In genomic region chr15:81312790-81313543, GRCh38 we compare ENCODE assay signal across 8 cellular contexts. TPM values are rescaled to one million over a fixed set of nuclear protein-coding genes. Genes with fewer than 3 reads are reported as not detected.
DNase-seq lines count a peak whose midpoint lies in the region; ATAC-seq and TF ChIP-seq lines count a peak whose summit lies in the region.

No MANE protein-coding gene starts in this region.

- H3K4me3 ChIP-seq in body of pancreas (no peak overlapping the region), lower leg skin (ENCODE audit: low read depth, poor library complexity, severe bottlenecking) (no peak overlapping the region), urinary bladder (ENCODE audit: low read depth, low read length) (no peak overlapping the region)

- peaks cover 42% of the 10 kb centered on the region for H3K4me1 Mint-ChIP-seq in activated CD4-positive, alpha-beta T cell treated with anti-CD3 and anti-CD28 coated beads, Interleukin-2, amount 10 ng/mL, durations not matched to agents 24 days and 14 days

- no peak overlapping the region for H3K4me3 Mint-ChIP-seq in activated CD4-positive, alpha-beta T cell treated with anti-CD3 and anti-CD28 coated beads, Interleukin-2, amount 10 ng/mL, durations not matched to agents 24 days and 14 days

- H3K36me3 ChIP-seq in body of pancreas (replicated peaks in 1 of 2; ENCODE audit: insufficient read depth in 1 of 2, low read depth in 2 of 2), result peaks cover 0 to 3% of the 10 kb centered on the region in 2 donors
- no peaks in the 10 kb centered on the region for H3K36me3 ChIP-seq in urinary bladder (ENCODE audit: insufficient read depth)

- H3K9me3 Mint-ChIP-seq in activated CD4-positive, alpha-beta T cell treated with anti-CD3 and anti-CD28 coated beads, Interleukin-2, amount 10 ng/mL, durations not matched to agents 24 days and 14 days, result no peaks in the 10 kb centered on the region

- intact Hi-C loops in activated CD4-positive, alpha-beta T cell treated with anti-CD3 and anti-CD28 coated beads, Interleukin-2, amount 10 ng/mL, durations not matched to agents 24 days and 14 days (cut with micrococcal nuclease), result no loop called here
- intact Hi-C loops in body of pancreas (cut with DNase I) (no loop called here), lower leg skin (cut with DNase I; ENCODE audit: low total_unique reads) (no loop called here)

- H3K4me1 ChIP-seq in body of pancreas (no peaks in the 10 kb centered on the region), urinary bladder (ENCODE audit: insufficient read depth) (no peaks in the 10 kb centered on the region)

- H3K27ac Mint-ChIP-seq in activated CD4-positive, alpha-beta T cell treated with anti-CD3 and anti-CD28 coated beads, Interleukin-2, amount 10 ng/mL, durations not matched to agents 24 days and 14 days, result peak overlapping the region; percentile 51

- 79 to 82% methylated on average over 14 to 22 of the region's 22 CpGs for WGBS in body of pancreas, 2 donors
- WGBS in lower leg skin, 2 donors, result 36% methylated on average over 22 of the region's 22 CpGs
- 52% methylated on average over 22 of the region's 22 CpGs for WGBS in urinary bladder

- peaks cover 74% of the 10 kb centered on the region for H3K36me3 Mint-ChIP-seq in activated CD4-positive, alpha-beta T cell treated with anti-CD3 and anti-CD28 coated beads, Interleukin-2, amount 10 ng/mL, durations not matched to agents 24 days and 14 days (ENCODE audit: low read depth)

- H3K27ac ChIP-seq in body of pancreas (peak overlapping the region in 2 of 4 donors; percentile 50 to 68), urinary bladder (ENCODE audit: low read depth) (peak overlapping the region; percentile 63)

- no peaks in the 10 kb centered on the region for H3K27me3 Mint-ChIP-seq in activated CD4-positive, alpha-beta T cell treated with anti-CD3 and anti-CD28 coated beads, Interleukin-2, amount 10 ng/mL, durations not matched to agents 24 days and 14 days

- no peaks in the 10 kb centered on the region for H3K9me3 ChIP-seq in body of pancreas

- no peak for TF ChIP-seq POLR2A in body of pancreas (IDR thresholded peaks at IDR 0.05)
- no peak for TF ChIP-seq POLR2A in lower leg skin (IDR thresholded peaks at IDR 0.05)

- no peak for DNase-seq in activated CD4-positive, alpha-beta T cell treated with anti-CD3 and anti-CD28 coated beads, Interleukin-2, amount 10 ng/mL, durations not matched to agents 24 days and 14 days
- DNase-seq in activated CD4-positive, alpha-beta T cell treated with anti-CD3 and anti-CD28 coated beads for 4 hours, result no peak
- peak; percentile 34 to 78 (median 55) for DNase-seq in body of pancreas
- peak; percentile 94 to 95 for DNase-seq in lower leg skin (ENCODE audit: low spot score in 2 of 2)
- DNase-seq in activated T-cell treated with anti-CD3 and anti-CD28 coated beads, Interleukin-2, amount 50 U/mL, for 48 hours, result no peak
- no peak for DNase-seq in NCI-H774 (lab: John Stamatoyannopoulos, UW)
- no peak for DNase-seq in activated CD8-positive, alpha-beta memory T cell treated with anti-CD3 and anti-CD28 coated beads, Interleukin-2, amount 50 U/mL, for 4 hours

- TF ChIP-seq CTCF in body of pancreas (IDR thresholded peaks at IDR 0.05) (no peak), lower leg skin (IDR thresholded peaks at IDR 0.05) (no peak)

- H3K27me3 ChIP-seq in body of pancreas, result no peaks in the 10 kb centered on the region

- ATAC-seq in body of pancreas, result peak; percentile 54

RNA-seq across cellular contexts. Expression of gene STARD5, which starts 11.0 kb away (rescaled TPM):
- 4.6 and 5.8 TPM in 2 replicates for total RNA-seq in activated CD4-positive, alpha-beta T cell treated with anti-CD3 and anti-CD28 coated beads, Interleukin-2, amount 10 ng/mL, durations not matched to agents 24 days and 14 days
- 1 to 10 TPM; 1.3 to 9.6 TPM for total RNA-seq in body of pancreas
- total RNA-seq in lower leg skin, result 100 to 1,000 TPM in 1 of 4 donors, 10 to 100 TPM in 3; 57.0 to 108 (median 92.7) TPM
- total RNA-seq in urinary bladder, result 25.5 TPM
- polyA plus RNA-seq in urinary bladder, result 15.9 TPM

Comparison
In these comparisons a context has a peak if more than half of its experiments do, and no peak if none do; other contexts are left out.
1. DNase-seq: peak in body of pancreas (4 of 4) and lower leg skin (2 of 2); none in activated CD4-positive, alpha-beta T cell treated with anti-CD3 and anti-CD28 coated beads, Interleukin-2, amount 10 ng/mL, durations not matched to agents 24 days and 14 days (single experiment), activated CD4-positive, alpha-beta T cell treated with anti-CD3 and anti-CD28 coated beads for 4 hours (0 of 2), activated T-cell treated with anti-CD3 and anti-CD28 coated beads, Interleukin-2, amount 50 U/mL, for 48 hours (0 of 2), NCI-H774 (single experiment) and activated CD8-positive, alpha-beta memory T cell treated with anti-CD3 and anti-CD28 coated beads, Interleukin-2, amount 50 U/mL, for 4 hours (single experiment).